In the genomic region with DNA sequence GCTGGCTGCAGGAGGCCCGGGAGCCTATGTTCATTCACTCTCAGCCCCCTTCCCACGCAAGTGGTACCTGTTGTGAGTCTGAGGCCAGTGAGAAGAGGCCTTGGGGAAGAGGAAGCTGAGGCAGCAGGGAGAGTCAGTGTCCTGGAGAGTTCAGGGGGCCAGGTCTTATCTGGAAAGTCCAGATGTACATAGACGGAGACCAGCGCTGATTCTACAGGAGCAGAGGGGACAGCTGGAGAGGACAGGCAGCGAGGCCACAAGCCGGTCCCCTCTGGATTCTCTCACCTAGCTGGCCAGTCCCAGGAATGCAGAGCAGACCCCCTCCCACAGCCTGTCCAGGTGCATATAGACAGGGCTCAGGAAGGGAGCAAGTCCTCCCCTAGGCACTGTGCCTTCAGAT, we compare ENCODE assay signal across 30 cellular contexts. TPM values are rescaled to one million over a fixed set of nuclear protein-coding genes. Genes with fewer than 3 reads are reported as not detected.
"Had no signal": no experiment of that assay in that cellular context is flagged by ENCODE, and none has a peak within 500 bp of the region (broad histone marks: within the 10 kb centered on the region; RNA-seq: fewer than 3 reads in every experiment).

No MANE protein-coding gene starts in this region.

- H3K9me3 Mint-ChIP-seq: activated CD4-positive, alpha-beta T cell treated with anti-CD3 and anti-CD28 coated beads, Interleukin-2, amount 10 ng/mL, durations not matched to agents 24 days and 14 days; activated CD8-positive, alpha-beta T cell treated with anti-CD3 and anti-CD28 coated beads for 36 hours; activated naive CD4-positive, alpha-beta T cell treated with anti-CD3 and anti-CD28 coated beads, Interleukin-2, amount 50 U/mL, for 24 hours; activated naive CD8-positive, alpha-beta T cell treated with anti-CD3 and anti-CD28 coated beads, Interleukin-2, amount 10 ng/mL, durations not matched to agents 7 days and 5 days; activated T-cell treated with anti-CD3 and anti-CD28 coated beads, Interleukin-2, amount 50 U/mL, for 72 hours; activated T-helper 17 cell treated with anti-CD3 and anti-CD28 coated beads, Interleukin-2, amount 50 U/mL, for 72 hours had no signal

- H3K4me3 ChIP-seq: ascending aorta, cardiac muscle cell, PC-9 had no signal

- H3K4me3 Mint-ChIP-seq: activated CD4-positive, alpha-beta T cell treated with anti-CD3 and anti-CD28 coated beads, Interleukin-2, amount 10 ng/mL, durations not matched to agents 24 days and 14 days; activated CD8-positive, alpha-beta T cell treated with anti-CD3 and anti-CD28 coated beads for 36 hours; activated naive CD4-positive, alpha-beta T cell treated with anti-CD3 and anti-CD28 coated beads, Interleukin-2, amount 50 U/mL, for 24 hours; activated naive CD8-positive, alpha-beta T cell treated with anti-CD3 and anti-CD28 coated beads, Interleukin-2, amount 10 ng/mL, durations not matched to agents 7 days and 5 days; activated T-cell treated with anti-CD3 and anti-CD28 coated beads, Interleukin-2, amount 50 U/mL, for 72 hours; activated T-helper 17 cell treated with anti-CD3 and anti-CD28 coated beads, Interleukin-2, amount 50 U/mL, for 72 hours had no signal

- FAIRE-seq: RCC 7860, TTC549 had no signal

- H3K4me1 ChIP-seq: ascending aorta had no signal

- H2AFZ ChIP-seq: PC-9 had no signal

- H3K27me3 ChIP-seq: ascending aorta had no signal

- H3K27ac ChIP-seq: ascending aorta, cardiac muscle cell, KMS-11, PC-9, RWPE1 had no signal

- H3K27ac Mint-ChIP-seq: activated CD4-positive, alpha-beta T cell treated with anti-CD3 and anti-CD28 coated beads, Interleukin-2, amount 10 ng/mL, durations not matched to agents 24 days and 14 days; activated CD8-positive, alpha-beta T cell treated with anti-CD3 and anti-CD28 coated beads for 36 hours; activated naive CD4-positive, alpha-beta T cell treated with anti-CD3 and anti-CD28 coated beads, Interleukin-2, amount 50 U/mL, for 24 hours; activated naive CD8-positive, alpha-beta T cell treated with anti-CD3 and anti-CD28 coated beads, Interleukin-2, amount 10 ng/mL, durations not matched to agents 7 days and 5 days; activated T-cell treated with anti-CD3 and anti-CD28 coated beads, Interleukin-2, amount 50 U/mL, for 72 hours; activated T-helper 17 cell treated with anti-CD3 and anti-CD28 coated beads, Interleukin-2, amount 50 U/mL, for 72 hours had no signal

- H3K36me3 ChIP-seq: ascending aorta, cardiac muscle cell had no signal

- H3K9me3 ChIP-seq: ascending aorta had no signal

- H3K36me3 Mint-ChIP-seq: activated naive CD4-positive, alpha-beta T cell treated with anti-CD3 and anti-CD28 coated beads, Interleukin-2, amount 50 U/mL, for 24 hours; activated naive CD8-positive, alpha-beta T cell treated with anti-CD3 and anti-CD28 coated beads, Interleukin-2, amount 10 ng/mL, durations not matched to agents 7 days and 5 days had no signal

- H3K4me2 ChIP-seq: KMS-11, PC-9 had no signal

- H3K9ac ChIP-seq: KMS-11 had no signal

- ATAC-seq: activated T-cell treated with anti-CD3 and anti-CD28 coated beads, Interleukin-2, amount 50 U/mL, for 72 hours; activated T-helper 17 cell treated with anti-CD3 and anti-CD28 coated beads, Interleukin-2, amount 50 U/mL, for 72 hours; Right ventricle myocardium inferior had no signal

- H3K4me1 Mint-ChIP-seq: activated CD4-positive, alpha-beta T cell treated with anti-CD3 and anti-CD28 coated beads, Interleukin-2, amount 10 ng/mL, durations not matched to agents 24 days and 14 days; activated naive CD4-positive, alpha-beta T cell treated with anti-CD3 and anti-CD28 coated beads, Interleukin-2, amount 50 U/mL, for 24 hours; activated naive CD8-positive, alpha-beta T cell treated with anti-CD3 and anti-CD28 coated beads, Interleukin-2, amount 10 ng/mL, durations not matched to agents 7 days and 5 days; activated T-helper 17 cell treated with anti-CD3 and anti-CD28 coated beads, Interleukin-2, amount 50 U/mL, for 72 hours had no signal

- DNase-seq: activated CD4-positive, alpha-beta T cell treated with anti-CD3 and anti-CD28 coated beads, Interleukin-2, amount 10 ng/mL, durations not matched to agents 24 days and 14 days; activated CD4-positive, alpha-beta T cell treated with anti-CD3 and anti-CD28 coated beads, Interleukin-2, amount 50 U/mL, for 4 hours; activated effector memory CD4-positive, alpha-beta T cell treated with anti-CD3 and anti-CD28 coated beads, Interleukin-2, amount 50 U/mL, for 16 hours; activated naive CD4-positive, alpha-beta T cell; activated naive CD8-positive, alpha-beta T cell treated with anti-CD3 and anti-CD28 coated beads, Interleukin-2, amount 10 ng/mL, durations not matched to agents 7 days and 5 days; activated T-cell treated with anti-CD3 and anti-CD28 coated beads, Interleukin-2, amount 50 U/mL, for 1 hour; activated T-cell treated with anti-CD3 and anti-CD28 coated beads, Interleukin-2, amount 50 U/mL, for 72 hours; amygdala; NCI-H1092; NCI-H1436 treated with DMSO at 0.1 percent for 48 hours; NCI-H1694 treated with DMSO at 0.1 percent for 48 hours; NCI-H2029; NCI-H510A; NCI-H748 treated with DMSO at 0.1 percent for 48 hours; NK-92 treated with Interleukin-12 subunit alpha and Interleukin-12 subunit beta, amount 100 ng/mL, for 24 hours; PC-9; SIG-M5; SW 1271; T-helper 1 cell; T1000 had no signal

- H3K27me3 Mint-ChIP-seq: activated CD8-positive, alpha-beta T cell treated with anti-CD3 and anti-CD28 coated beads for 36 hours; activated naive CD4-positive, alpha-beta T cell treated with anti-CD3 and anti-CD28 coated beads, Interleukin-2, amount 50 U/mL, for 24 hours; activated naive CD8-positive, alpha-beta T cell treated with anti-CD3 and anti-CD28 coated beads, Interleukin-2, amount 10 ng/mL, durations not matched to agents 7 days and 5 days; activated T-helper 17 cell treated with anti-CD3 and anti-CD28 coated beads, Interleukin-2, amount 50 U/mL, for 72 hours had no signal

RNA-seq across cellular contexts. Expression of gene ADGRF3, which starts 29.7 kb away (rescaled TPM):
- total RNA-seq: ascending aorta had no signal
